Comparison of ENCODE assay signal across 1 cellular context in the genomic region with DNA sequence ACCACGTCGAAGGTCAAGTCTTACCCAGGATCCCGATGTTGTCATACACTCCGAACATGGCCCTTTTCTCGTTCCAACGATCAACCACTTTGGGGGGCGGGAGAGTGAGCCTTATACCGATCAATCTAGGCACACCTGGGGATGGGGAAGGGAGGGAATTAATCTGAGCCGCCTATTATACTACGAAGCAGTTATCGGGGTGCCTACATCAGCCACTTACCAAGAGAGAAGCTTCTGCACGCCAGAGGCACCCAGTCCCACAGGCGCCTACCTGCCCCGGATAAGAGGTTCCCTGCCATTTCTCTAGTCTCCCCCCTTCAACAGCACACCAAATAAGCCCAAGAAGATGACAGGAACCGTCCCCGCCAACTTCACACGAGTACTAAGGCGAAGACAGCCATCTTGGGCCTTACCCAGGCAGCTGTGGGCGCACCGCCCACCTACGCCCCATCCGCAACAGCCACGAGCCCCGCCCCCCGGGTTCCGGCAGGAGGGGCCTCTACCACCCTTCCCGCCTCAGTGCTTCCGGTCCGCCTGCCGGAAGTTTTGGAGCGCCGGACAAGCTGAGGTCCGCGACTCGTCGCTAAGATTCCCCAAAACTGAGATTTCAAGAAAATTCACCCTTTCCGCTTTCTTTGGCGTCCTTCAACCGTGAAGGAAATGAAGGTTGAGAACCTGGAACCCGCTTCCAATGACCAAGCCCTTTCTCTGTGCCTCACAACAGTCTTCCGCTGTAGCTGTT.
TF ChIP-seq lines count a peak whose summit lies in the region.

Gene MRPL51 (minus strand): TSS at position 425 of the 742 bp plus-strand sequence. CDS start 126 bp downstream, at position 299.

TF ChIP-seq in HEK293, 187 proteins besides CTCF, POLR2A, EP300 and RAD21 (continued from another document and continues in another):
- TF ChIP-seq ZNF18 (tag by site-specific recombination; IDR thresholded peaks at IDR 0.05) (no peak), ZNF394 (tag by site-specific recombination; IDR thresholded peaks at IDR 0.05; ENCODE audit: borderline replicate concordance) (no peak; the same call in none of the 2 replicates), ZNF19 (tag by site-specific recombination; IDR thresholded peaks at IDR 0.05; ENCODE audit: low read depth) (no peak), ZNF623 (tag by site-specific recombination; IDR thresholded peaks at IDR 0.05) (0 out of 2 replicates have a peak, but pooled peaks have one; percentile 11), ZNF26 (tag by site-specific recombination; IDR thresholded peaks at IDR 0.05) (no peak), ZNF426 (tag by site-specific recombination; IDR thresholded peaks at IDR 0.05) (no peak), ZNF274 (IDR thresholded peaks at IDR 0.05; ENCODE audit: low read length) (no peak), ZNF274 (tag by site-specific recombination; IDR thresholded peaks at IDR 0.05; ENCODE audit: borderline replicate concordance) (no peak), MZF1 (tag by site-specific recombination; IDR thresholded peaks at IDR 0.05; ENCODE audit: borderline replicate concordance) (no peak), ZNF626 (tag by site-specific recombination; IDR thresholded peaks at IDR 0.05) (no peak), GLI2 (tag by site-specific recombination; IDR thresholded peaks at IDR 0.05; ENCODE audit: borderline replicate concordance, low read depth) (no peak), GLIS1 (tag by site-specific recombination; IDR thresholded peaks at IDR 0.05) (peak; percentile 30; the same call in 1 of the 2 replicates), ZNF549 (tag by site-specific recombination; IDR thresholded peaks at IDR 0.05) (no peak), ZBTB21 (tag by site-specific recombination; IDR thresholded peaks at IDR 0.05) (peak; percentile 22; the same call in 1 of the 2 replicates), KLF10 (tag by site-specific recombination; IDR thresholded peaks at IDR 0.05) (no peak), ZNF214 (tag by site-specific recombination; IDR thresholded peaks at IDR 0.05; ENCODE audit: borderline replicate concordance) (no peak), REPIN1 (tag by site-specific recombination; IDR thresholded peaks at IDR 0.05; ENCODE audit: low read depth) (no peak), ZNF707 (tag by site-specific recombination; IDR thresholded peaks at IDR 0.05) (no peak), WT1 (tag by site-specific recombination; IDR thresholded peaks at IDR 0.05) (no peak; the same call in 1 of the 2 replicates), RBAK (tag by site-specific recombination; IDR thresholded peaks at IDR 0.05) (no peak), PRDM2 (tag by site-specific recombination; IDR thresholded peaks at IDR 0.05; ENCODE audit: borderline replicate concordance) (peak; percentile 46; the same call in 1 of the 2 replicates), SCRT2 (tag by site-specific recombination; IDR thresholded peaks at IDR 0.05) (no peak), ZFP3 (tag by site-specific recombination; IDR thresholded peaks at IDR 0.05; ENCODE audit: low read depth) (no peak), KLF9 (tag by site-specific recombination; IDR thresholded peaks at IDR 0.05; ENCODE audit: low read depth) (peak; percentile 98), ZNF610 (tag by site-specific recombination; IDR thresholded peaks at IDR 0.05; ENCODE audit: borderline replicate concordance) (no peak), ZNF239 (tag by site-specific recombination; IDR thresholded peaks at IDR 0.05) (no peak)
- TF ChIP-seq, protein P1, sequence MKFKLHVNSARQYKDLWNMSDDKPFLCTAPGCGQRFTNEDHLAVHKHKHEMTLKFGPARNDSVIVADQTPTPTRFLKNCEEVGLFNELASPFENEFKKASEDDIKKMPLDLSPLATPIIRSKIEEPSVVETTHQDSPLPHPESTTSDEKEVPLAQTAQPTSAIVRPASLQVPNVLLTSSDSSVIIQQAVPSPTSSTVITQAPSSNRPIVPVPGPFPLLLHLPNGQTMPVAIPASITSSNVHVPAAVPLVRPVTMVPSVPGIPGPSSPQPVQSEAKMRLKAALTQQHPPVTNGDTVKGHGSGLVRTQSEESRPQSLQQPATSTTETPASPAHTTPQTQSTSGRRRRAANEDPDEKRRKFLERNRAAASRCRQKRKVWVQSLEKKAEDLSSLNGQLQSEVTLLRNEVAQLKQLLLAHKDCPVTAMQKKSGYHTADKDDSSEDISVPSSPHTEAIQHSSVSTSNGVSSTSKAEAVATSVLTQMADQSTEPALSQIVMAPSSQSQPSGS (tag by site-specific recombination; IDR thresholded peaks at IDR 0.05; ENCODE audit: low read depth) = no peak
- TF ChIP-seq, protein P2, sequence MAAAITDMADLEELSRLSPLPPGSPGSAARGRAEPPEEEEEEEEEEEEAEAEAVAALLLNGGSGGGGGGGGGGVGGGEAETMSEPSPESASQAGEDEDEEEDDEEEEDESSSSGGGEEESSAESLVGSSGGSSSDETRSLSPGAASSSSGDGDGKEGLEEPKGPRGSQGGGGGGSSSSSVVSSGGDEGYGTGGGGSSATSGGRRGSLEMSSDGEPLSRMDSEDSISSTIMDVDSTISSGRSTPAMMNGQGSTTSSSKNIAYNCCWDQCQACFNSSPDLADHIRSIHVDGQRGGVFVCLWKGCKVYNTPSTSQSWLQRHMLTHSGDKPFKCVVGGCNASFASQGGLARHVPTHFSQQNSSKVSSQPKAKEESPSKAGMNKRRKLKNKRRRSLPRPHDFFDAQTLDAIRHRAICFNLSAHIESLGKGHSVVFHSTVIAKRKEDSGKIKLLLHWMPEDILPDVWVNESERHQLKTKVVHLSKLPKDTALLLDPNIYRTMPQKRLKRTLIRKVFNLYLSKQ (tag by site-specific recombination; IDR thresholded peaks at IDR 0.05; ENCODE audit: borderline replicate concordance) = no peak
- TF ChIP-seq, protein P3, sequence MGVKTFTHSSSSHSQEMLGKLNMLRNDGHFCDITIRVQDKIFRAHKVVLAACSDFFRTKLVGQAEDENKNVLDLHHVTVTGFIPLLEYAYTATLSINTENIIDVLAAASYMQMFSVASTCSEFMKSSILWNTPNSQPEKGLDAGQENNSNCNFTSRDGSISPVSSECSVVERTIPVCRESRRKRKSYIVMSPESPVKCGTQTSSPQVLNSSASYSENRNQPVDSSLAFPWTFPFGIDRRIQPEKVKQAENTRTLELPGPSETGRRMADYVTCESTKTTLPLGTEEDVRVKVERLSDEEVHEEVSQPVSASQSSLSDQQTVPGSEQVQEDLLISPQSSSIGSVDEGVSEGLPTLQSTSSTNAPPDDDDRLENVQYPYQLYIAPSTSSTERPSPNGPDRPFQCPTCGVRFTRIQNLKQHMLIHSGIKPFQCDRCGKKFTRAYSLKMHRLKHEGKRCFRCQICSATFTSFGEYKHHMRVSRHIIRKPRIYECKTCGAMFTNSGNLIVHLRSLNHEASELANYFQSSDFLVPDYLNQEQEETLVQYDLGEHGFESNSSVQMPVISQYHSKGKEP (tag by site-specific recombination; IDR thresholded peaks at IDR 0.05) = no peak
- TF ChIP-seq, protein P4, sequence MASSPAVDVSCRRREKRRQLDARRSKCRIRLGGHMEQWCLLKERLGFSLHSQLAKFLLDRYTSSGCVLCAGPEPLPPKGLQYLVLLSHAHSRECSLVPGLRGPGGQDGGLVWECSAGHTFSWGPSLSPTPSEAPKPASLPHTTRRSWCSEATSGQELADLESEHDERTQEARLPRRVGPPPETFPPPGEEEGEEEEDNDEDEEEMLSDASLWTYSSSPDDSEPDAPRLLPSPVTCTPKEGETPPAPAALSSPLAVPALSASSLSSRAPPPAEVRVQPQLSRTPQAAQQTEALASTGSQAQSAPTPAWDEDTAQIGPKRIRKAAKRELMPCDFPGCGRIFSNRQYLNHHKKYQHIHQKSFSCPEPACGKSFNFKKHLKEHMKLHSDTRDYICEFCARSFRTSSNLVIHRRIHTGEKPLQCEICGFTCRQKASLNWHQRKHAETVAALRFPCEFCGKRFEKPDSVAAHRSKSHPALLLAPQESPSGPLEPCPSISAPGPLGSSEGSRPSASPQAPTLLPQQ (tag by site-specific recombination; IDR thresholded peaks at IDR 0.05) = peak; percentile 23; the same call in 1 of the 2 replicates
- TF ChIP-seq, protein P5, sequence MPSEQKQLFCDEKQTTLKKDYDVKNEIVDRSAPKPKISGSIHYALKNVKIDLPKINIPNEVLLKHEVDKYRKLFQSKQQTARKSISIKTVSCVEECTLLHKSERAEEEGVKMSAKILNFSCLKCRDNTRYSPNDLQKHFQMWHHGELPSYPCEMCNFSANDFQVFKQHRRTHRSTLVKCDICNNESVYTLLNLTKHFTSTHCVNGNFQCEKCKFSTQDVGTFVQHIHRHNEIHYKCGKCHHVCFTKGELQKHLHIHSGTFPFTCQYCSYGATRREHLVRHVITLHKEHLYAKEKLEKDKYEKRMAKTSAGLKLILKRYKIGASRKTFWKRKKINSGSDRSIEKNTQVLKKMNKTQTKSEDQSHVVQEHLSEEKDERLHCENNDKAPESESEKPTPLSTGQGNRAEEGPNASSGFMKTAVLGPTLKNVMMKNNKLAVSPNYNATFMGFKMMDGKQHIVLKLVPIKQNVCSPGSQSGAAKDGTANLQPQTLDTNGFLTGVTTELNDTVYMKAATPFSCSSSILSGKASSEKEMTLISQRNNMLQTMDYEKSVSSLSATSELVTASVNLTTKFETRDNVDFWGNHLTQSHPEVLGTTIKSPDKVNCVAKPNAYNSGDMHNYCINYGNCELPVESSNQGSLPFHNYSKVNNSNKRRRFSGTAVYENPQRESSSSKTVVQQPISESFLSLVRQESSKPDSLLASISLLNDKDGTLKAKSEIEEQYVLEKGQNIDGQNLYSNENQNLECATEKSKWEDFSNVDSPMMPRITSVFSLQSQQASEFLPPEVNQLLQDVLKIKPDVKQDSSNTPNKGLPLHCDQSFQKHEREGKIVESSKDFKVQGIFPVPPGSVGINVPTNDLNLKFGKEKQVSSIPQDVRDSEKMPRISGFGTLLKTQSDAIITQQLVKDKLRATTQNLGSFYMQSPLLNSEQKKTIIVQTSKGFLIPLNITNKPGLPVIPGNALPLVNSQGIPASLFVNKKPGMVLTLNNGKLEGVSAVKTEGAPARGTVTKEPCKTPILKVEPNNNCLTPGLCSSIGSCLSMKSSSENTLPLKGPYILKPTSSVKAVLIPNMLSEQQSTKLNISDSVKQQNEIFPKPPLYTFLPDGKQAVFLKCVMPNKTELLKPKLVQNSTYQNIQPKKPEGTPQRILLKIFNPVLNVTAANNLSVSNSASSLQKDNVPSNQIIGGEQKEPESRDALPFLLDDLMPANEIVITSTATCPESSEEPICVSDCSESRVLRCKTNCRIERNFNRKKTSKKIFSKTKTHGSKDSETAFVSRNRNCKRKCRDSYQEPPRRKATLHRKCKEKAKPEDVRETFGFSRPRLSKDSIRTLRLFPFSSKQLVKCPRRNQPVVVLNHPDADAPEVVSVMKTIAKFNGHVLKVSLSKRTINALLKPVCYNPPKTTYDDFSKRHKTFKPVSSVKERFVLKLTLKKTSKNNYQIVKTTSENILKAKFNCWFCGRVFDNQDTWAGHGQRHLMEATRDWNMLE (tag by site-specific recombination; conservative IDR thresholded peaks at IDR 0.05; ENCODE audit: low read depth) = peak; percentile 63
